16 cellular contexts compared by ENCODE assay signal in genomic region chr10:45224219-45224841, GRCh38.
"Had no signal": no experiment of that assay in that cellular context is flagged by ENCODE, and none has a peak within 500 bp of the region (broad histone marks: within the 10 kb centered on the region; RNA-seq: fewer than 3 reads in every experiment).

No MANE protein-coding gene starts in this region.

- H3K4me3 ChIP-seq: ovary had no signal

- H3K27ac ChIP-seq: foreskin keratinocyte, ovary, WERI-Rb-1 had no signal

- ATAC-seq: activated CD8-positive, alpha-beta memory T cell treated with anti-CD3 and anti-CD28 coated beads, Interleukin-2, amount 10 ng/mL, durations not matched to agents 7 days and 5 days; foreskin keratinocyte; stimulated activated naive CD8-positive, alpha-beta T cell treated with anti-CD3 and anti-CD28 coated beads, Interleukin-15, Interleukin-2, amounts not matched to agents 100 U/mL and 50 U/mL, for 24 hours had no signal

- H3K36me3 ChIP-seq: ovary, WERI-Rb-1 had no signal

- H3K36me3 Mint-ChIP-seq: activated CD4-positive, alpha-beta memory T cell treated with anti-CD3 and anti-CD28 coated beads for 36 hours; activated CD8-positive, alpha-beta memory T cell treated with anti-CD3 and anti-CD28 coated beads, Interleukin-2, amount 10 ng/mL, durations not matched to agents 7 days and 5 days had no signal

- H3K4me3 Mint-ChIP-seq: activated CD4-positive, alpha-beta memory T cell treated with anti-CD3 and anti-CD28 coated beads for 36 hours; activated CD8-positive, alpha-beta memory T cell treated with anti-CD3 and anti-CD28 coated beads, Interleukin-2, amount 10 ng/mL, durations not matched to agents 7 days and 5 days; activated naive CD4-positive, alpha-beta T cell treated with anti-CD3 and anti-CD28 coated beads for 36 hours; neural crest cell; T-helper 1 cell treated with Interleukin-12 subunit alpha and Interleukin-12 subunit beta and Interleukin-4 antibody, amounts not matched to agents 30 μg/mL and 1 μg/mL, for 36 hours had no signal

- H3K27ac Mint-ChIP-seq: activated CD4-positive, alpha-beta memory T cell treated with anti-CD3 and anti-CD28 coated beads for 36 hours; activated CD8-positive, alpha-beta memory T cell treated with anti-CD3 and anti-CD28 coated beads, Interleukin-2, amount 10 ng/mL, durations not matched to agents 7 days and 5 days; activated naive CD4-positive, alpha-beta T cell treated with anti-CD3 and anti-CD28 coated beads for 36 hours; activated T-helper 2 cell treated with anti-CD3 and anti-CD28 coated beads, Interferon-gamma antibody, Interleukin-2, Interleukin-4, amounts not matched to agents 10 μg/mL and 5 μg/mL and 100 μg/mL, durations not matched to agents 14 hours and 24 hours and 36 hours; T-helper 1 cell treated with Interleukin-12 subunit alpha and Interleukin-12 subunit beta and Interleukin-4 antibody, amounts not matched to agents 30 μg/mL and 1 μg/mL, for 36 hours had no signal

- H3K4me1 Mint-ChIP-seq: activated CD8-positive, alpha-beta memory T cell treated with anti-CD3 and anti-CD28 coated beads, Interleukin-2, amount 10 ng/mL, durations not matched to agents 7 days and 5 days; neural crest cell had no signal

- H3K9me3 ChIP-seq: ovary had no signal

- H3K27me3 ChIP-seq: ovary had no signal

- H3K4me1 ChIP-seq: foreskin keratinocyte had no signal

- DNase-seq: activated CD4-positive, alpha-beta memory T cell treated with anti-CD3 and anti-CD28 coated beads for 36 hours; activated CD8-positive, alpha-beta memory T cell treated with anti-CD3 and anti-CD28 coated beads, Interleukin-2, amount 10 ng/mL, durations not matched to agents 7 days and 5 days; activated naive CD4-positive, alpha-beta T cell treated with anti-CD3 and anti-CD28 coated beads for 36 hours; activated T-cell treated with anti-CD3 and anti-CD28 coated beads, Interleukin-2, amount 50 U/mL, for 1 hour; foreskin keratinocyte; glutamatergic neuron; kidney glomerular epithelial cell; midbrain; ovary; stimulated activated CD4-positive, alpha-beta T cell treated with anti-CD3 and anti-CD28 coated beads, Interleukin-15, amount 100 ng/mL, for 24 hours; stimulated activated CD4-positive, alpha-beta T cell treated with anti-CD3 and anti-CD28 coated beads, Interleukin-4, amount 100 ng/mL, for 24 hours; stimulated activated naive CD8-positive, alpha-beta T cell treated with anti-CD3 and anti-CD28 coated beads, Interleukin-15, Interleukin-2, amounts not matched to agents 100 U/mL and 50 U/mL, for 24 hours; WERI-Rb-1 had no signal
